ENCODE assay signal across 14 cellular contexts in the genomic region with DNA sequence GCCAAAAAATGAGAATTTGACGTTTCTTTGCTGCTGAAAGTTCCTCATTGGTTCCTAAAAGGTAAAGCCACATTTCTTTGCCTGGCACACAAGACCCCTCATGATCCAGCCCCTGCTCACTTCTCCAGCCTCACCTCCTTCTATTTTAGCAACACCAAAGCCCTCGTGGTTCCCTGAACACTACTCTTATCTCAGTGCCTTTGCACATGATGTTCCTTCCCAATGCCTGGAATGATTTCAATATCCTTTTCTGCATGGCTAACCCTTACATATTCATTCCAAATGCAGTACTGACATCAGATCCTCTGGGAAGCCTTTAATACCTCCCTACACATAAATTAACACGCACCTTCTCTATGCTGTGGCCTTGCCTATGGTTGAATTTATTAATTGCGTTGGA. TPM values are rescaled to one million over a fixed set of nuclear protein-coding genes. Genes with fewer than 3 reads are reported as not detected.
A peak's percentile ranks its signal among the peaks of the same experiment; 100 is the strongest.
DNase-seq lines count a peak whose midpoint lies in the region; ATAC-seq and TF ChIP-seq lines count a peak whose summit lies in the region.
"Had no signal": no experiment of that assay in that cellular context is flagged by ENCODE, and none has a peak within 500 bp of the region (broad histone marks: within the 10 kb centered on the region; RNA-seq: fewer than 3 reads in every experiment).

No MANE protein-coding gene starts in this region.

- ATAC-seq in Right ventricle myocardium inferior, result peak; percentile 82
- ATAC-seq in heart right ventricle, result peak in 7 of 8 donors; percentile 67 to 96 (median 84)
- peak; percentile 51 to 77 for ATAC-seq in right cardiac atrium
- ATAC-seq in HG03571 (IDR thresholded peaks at IDR 0.05; ENCODE audit: unreplicated experiment), result no peak
- ATAC-seq: HCT116 had no signal

- H3K4me1 ChIP-seq in heart right ventricle (peaks cover 0 to 18% (median 13%) of the 10 kb centered on the region in 9 donors), right cardiac atrium (ENCODE audit: control insufficient read depth, insufficient read depth, low read length) (peaks cover 6% of the 10 kb centered on the region), sigmoid colon (peaks cover 0 to 11% (median 5%) of the 10 kb centered on the region in 4 donors)

- TF ChIP-seq EP300 in sigmoid colon (IDR thresholded peaks at IDR 0.05), result no peak

- H3K9me3 ChIP-seq in heart right ventricle (peaks cover 0 to 4% (median 0%) of the 10 kb centered on the region in 11 donors), right cardiac atrium (ENCODE audit: control insufficient read depth, low read length) (no peaks in the 10 kb centered on the region), sigmoid colon (no peaks in the 10 kb centered on the region)

- no peak for TF ChIP-seq POLR2A in sigmoid colon (IDR thresholded peaks at IDR 0.05)

- intact Hi-C loops in Right ventricle myocardium inferior (cut with DNase I), result loop anchor here (5.0 kb wide), 1 partner anchor 37 kb away; no protein-coding TSS in a partner anchor
- intact Hi-C loops in cardiac septum (cut with DNase I), result no loop called here
- intact Hi-C loops in heart right ventricle (cut with DNase I), result no loop called here
- intact Hi-C loops in right cardiac atrium (cut with DNase I), result no loop called here
- intact Hi-C loops in sigmoid colon (cut with DNase I), result no loop called here

- H3K27ac ChIP-seq in heart right ventricle (peak overlapping the region; percentile 14 to 80 (median 52)), right cardiac atrium (ENCODE audit: low read length) (peak overlapping the region; percentile 85), sigmoid colon (no peak overlapping the region)
- H3K27ac ChIP-seq: 22Rv1 had no signal

- H3K36me3 ChIP-seq in heart right ventricle (peaks cover 0 to 21% (median 0%) of the 10 kb centered on the region in 9 donors), sigmoid colon (peaks cover 0 to 25% (median 5%) of the 10 kb centered on the region in 4 donors)

- WGBS in heart right ventricle, 2 donors, result 75 to 79% methylated on average over 4 of the region's 4 CpGs
- whole genome bisulfite sequencing in right cardiac atrium, result 86% methylated on average over 4 of the region's 4 CpGs
- WGBS in sigmoid colon, 2 donors, result 90 to 96% methylated on average over 4 of the region's 4 CpGs

- DNase-seq in Right ventricle myocardium inferior (ENCODE audit: missing footprints), result no peak
- DNase-seq in cardiac septum (ENCODE audit: low spot score), result no peak
- DNase-seq in heart right ventricle, result peak in 1 of 2 donors; percentile 17
- DNase-seq in right cardiac atrium, result no peak
- DNase-seq in CD1c-positive myeloid dendritic cell (ENCODE audit: extremely low spot score), result no peak
- no peak for DNase-seq in activated naive CD4-positive, alpha-beta T cell (lab: John Stamatoyannopoulos, UW)
- no peak for DNase-seq in sigmoid colon
- DNase-seq: DMS 273 treated with DMSO at 0.1 percent for 48 hours had no signal

- H3K27me3 ChIP-seq in heart right ventricle (no peaks in the 10 kb centered on the region), right cardiac atrium (ENCODE audit: control insufficient read depth, insufficient read depth) (no peaks in the 10 kb centered on the region), sigmoid colon (no peaks in the 10 kb centered on the region)

- TF ChIP-seq CTCF in heart right ventricle (IDR thresholded peaks at IDR 0.05) (no peak), sigmoid colon (IDR thresholded peaks at IDR 0.05) (no peak)

- H3K4me3 ChIP-seq in heart right ventricle, result no peak overlapping the region
- H3K4me3 ChIP-seq in right cardiac atrium (ENCODE audit: low read length), result no peak overlapping the region
- H3K4me3 ChIP-seq in sigmoid colon, result no peak overlapping the region

RNA-seq across cellular contexts. Expression of a gene that starts 39.9 kb away (rescaled TPM):
- 8.8 TPM for total RNA-seq in Right ventricle myocardium inferior
- 5.5 TPM for total RNA-seq in cardiac septum
- total RNA-seq in heart right ventricle, result 10 to 100 TPM in 2 of 10 donors, 1 to 10 TPM in 8; 3.5 to 16.0 (median 7.8) TPM
- polyA plus RNA-seq in heart right ventricle, result 10 to 100 TPM in 1 of 2 donors, 1 to 10 TPM in 1; 3.8 to 10.2 TPM
- 10 to 100 TPM in 2 of 4 donors, 1 to 10 TPM in 2; 8.7 to 14.4 (median 11.4) TPM for total RNA-seq in right cardiac atrium
- 9.9 TPM for polyA plus RNA-seq in right cardiac atrium
- total RNA-seq in sigmoid colon, result 10 to 100 TPM; 12.5 to 53.2 (median 17.7) TPM
- 1 to 10 TPM; 1.6 to 6.4 (median 4.2) TPM for polyA plus RNA-seq in sigmoid colon
- total RNA-seq: A673, HT-29 had no signal
- polyA plus RNA-seq: CD14-positive monocyte had no signal

RNA-seq across cellular contexts. Expression of a gene that starts 44.4 kb away (rescaled TPM):
- total RNA-seq in Right ventricle myocardium inferior, result 9.7 TPM
- total RNA-seq in cardiac septum, result 13.0 TPM
- total RNA-seq in heart right ventricle, result 10 to 100 TPM in 8 of 10 donors, 1 to 10 TPM in 2; 8.7 to 17.4 (median 11.7) TPM
- polyA plus RNA-seq in heart right ventricle, result 10 to 100 TPM in 1 of 2 donors, 1 to 10 TPM in 1; 9.4 to 12.5 TPM
- total RNA-seq in right cardiac atrium, result 10 to 100 TPM; 10.6 to 17.7 (median 12.4) TPM
- polyA plus RNA-seq in right cardiac atrium, result 9.8 TPM
- total RNA-seq in sigmoid colon, result 10 to 100 TPM; 12.8 to 24.1 (median 21.9) TPM
- polyA plus RNA-seq in sigmoid colon, result 10 to 100 TPM; 12.0 to 18.0 (median 17.1) TPM

RNA-seq across cellular contexts. Expression of a gene that starts 54.2 kb away (rescaled TPM):
- total RNA-seq in Right ventricle myocardium inferior, result 9.5 TPM
- 14.4 TPM for total RNA-seq in cardiac septum
- total RNA-seq in heart right ventricle, result 10 to 100 TPM in 9 of 10 donors, 1 to 10 TPM in 1; 8.6 to 13.6 (median 11.3) TPM
- polyA plus RNA-seq in heart right ventricle, result 10 to 100 TPM in 1 of 2 donors, 1 to 10 TPM in 1; 5.1 to 10.2 TPM
- 10 to 100 TPM; 10.2 to 11.0 (median 10.6) TPM for total RNA-seq in right cardiac atrium
- 4.1 TPM for polyA plus RNA-seq in right cardiac atrium
- 10 to 100 TPM; 35.7 to 53.6 (median 47.1) TPM for total RNA-seq in sigmoid colon
- polyA plus RNA-seq in sigmoid colon, result 1 to 10 TPM; 4.9 to 5.6 (median 5.4) TPM

Comparison
In these comparisons a context has a peak if more than half of its experiments do, and no peak if none do; other contexts are left out.
1. H3K27ac ChIP-seq: peak in heart right ventricle (10 of 10) and right cardiac atrium (single experiment); none in sigmoid colon (0 of 4).